ENCODE assay signal across 9 cellular contexts in genomic region chr22:42074153-42074750, GRCh38. TPM values are rescaled to one million over a fixed set of nuclear protein-coding genes. Genes with fewer than 3 reads are reported as not detected.
DNase-seq lines count a peak whose midpoint lies in the region; ATAC-seq, FAIRE-seq and TF ChIP-seq lines count a peak whose summit lies in the region.
"Had no signal": no experiment of that assay in that cellular context is flagged by ENCODE, and none has a peak within 500 bp of the region (broad histone marks: within the 10 kb centered on the region; RNA-seq: fewer than 3 reads in every experiment).

A gene with protein sequence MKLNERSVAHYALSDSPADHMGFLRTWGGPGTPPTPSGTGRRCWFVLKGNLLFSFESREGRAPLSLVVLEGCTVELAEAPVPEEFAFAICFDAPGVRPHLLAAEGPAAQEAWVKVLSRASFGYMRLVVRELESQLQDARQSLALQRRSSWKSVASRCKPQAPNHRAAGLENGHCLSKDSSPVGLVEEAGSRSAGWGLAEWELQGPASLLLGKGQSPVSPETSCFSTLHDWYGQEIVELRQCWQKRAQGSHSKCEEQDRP (plus strand): TSS chr22:42074248. CDS start chr22:42077294, 3,046 bp downstream.

- dilution Hi-C loops in endothelial cell of umbilical vein (cut with MboI; ENCODE audit: extremely low pct_ligation_motif_present, low sequenced_read_pairs) = no loop called here

- CTCF ChIA-PET in activated CD8-positive, alpha-beta T cell treated with anti-CD3 and anti-CD28 coated beads, Interleukin-2, amount 10 ng/mL, durations not matched to agents 7 days and 5 days (lab: Charles Lee) = no interaction called here
- CTCF ChIA-PET in endothelial cell of umbilical vein (lab: Charles Lee) = interaction anchor here (0.9 kb wide), 1 partner anchor 370 kb away, joined by 3 read pairs; no protein-coding TSS in a partner anchor

- H3K4me1 Mint-ChIP-seq in activated CD8-positive, alpha-beta T cell treated with anti-CD3 and anti-CD28 coated beads, Interleukin-2, amount 10 ng/mL, durations not matched to agents 7 days and 5 days (ENCODE audit: low read depth) = peaks cover 48% of the 10 kb centered on the region
- H3K4me1 Mint-ChIP-seq in naive B cell = peaks cover 35 to 51% (median 37%) of the 10 kb centered on the region in 3 donors

- no peaks in the 10 kb centered on the region for H3K9me1 ChIP-seq in endothelial cell of umbilical vein (replicated peaks; ENCODE audit: control insufficient read depth, extremely low read depth, insufficient read depth, low read length)

- H3K9me3 ChIP-seq in endothelial cell of umbilical vein (replicated peaks; ENCODE audit: control insufficient read depth, insufficient read depth, low read length) (no peaks in the 10 kb centered on the region), tibial nerve (no peaks in the 10 kb centered on the region)

- H3K27me3 Mint-ChIP-seq in activated CD8-positive, alpha-beta T cell treated with anti-CD3 and anti-CD28 coated beads, Interleukin-2, amount 10 ng/mL, durations not matched to agents 7 days and 5 days (ENCODE audit: low read depth) = no peaks in the 10 kb centered on the region
- H3K27me3 Mint-ChIP-seq in naive B cell = no peaks in the 10 kb centered on the region

- peak within 1 kb of the TSS; percentile 54 for H2AFZ ChIP-seq in endothelial cell of umbilical vein (ENCODE audit: low read depth, low read length)

- POLR2A ChIA-PET in activated CD8-positive, alpha-beta T cell treated with anti-CD3 and anti-CD28 coated beads, Interleukin-2, amount 10 ng/mL, durations not matched to agents 7 days and 5 days (lab: Charles Lee) = interaction anchor here (0.7 kb wide), 1 partner anchor 17 kb away, joined by 5 read pairs; no protein-coding TSS in a partner anchor
- POLR2A ChIA-PET in endothelial cell of umbilical vein (lab: Charles Lee) = no interaction called here

- peaks cover 17% of the 10 kb centered on the region for H3K79me2 ChIP-seq in endothelial cell of umbilical vein (ENCODE audit: control insufficient read depth, insufficient read depth, low read length)

- no peaks in the 10 kb centered on the region for H4K20me1 ChIP-seq in endothelial cell of umbilical vein (replicated peaks; ENCODE audit: control insufficient read depth, extremely low read depth, insufficient read depth, low read length)

- intact Hi-C loops in endothelial cell of umbilical vein (cut with micrococcal nuclease) = no loop called here

- H3K4me1 ChIP-seq in endothelial cell of umbilical vein (ENCODE audit: control insufficient read depth, extremely low read depth, insufficient read depth, low read length) = peaks cover 28% of the 10 kb centered on the region
- H3K4me1 ChIP-seq in tibial nerve = peaks cover 0 to 69% (median 39%) of the 10 kb centered on the region in 4 donors

- TF ChIP-seq CTCF in endothelial cell of umbilical vein (IDR thresholded peaks at IDR 0.05; ENCODE audit: extremely low read depth in 1 of 2, insufficient read depth in 1 of 2, low read depth in 1 of 2, low read length in 2 of 2) (peak; percentile 28 to 63), tibial nerve (IDR thresholded peaks at IDR 0.05) (peak; percentile 23 to 72 (median 60))

- H3K36me3 ChIP-seq in endothelial cell of umbilical vein (ENCODE audit: control insufficient read depth in 2 of 2, extremely low read depth in 1 of 2, insufficient read depth in 2 of 2, low read length in 2 of 2) (peaks cover 9 to 12% of the 10 kb centered on the region in 2 experiments), tibial nerve (peaks cover 0 to 20% (median 0%) of the 10 kb centered on the region in 3 donors)

- no peak for ATAC-seq in activated CD8-positive, alpha-beta T cell treated with anti-CD3 and anti-CD28 coated beads, Interleukin-2, amount 10 ng/mL, durations not matched to agents 7 days and 5 days
- ATAC-seq in naive B cell (ENCODE audit: low read depth in 2 of 2) = peak; percentile 10
- ATAC-seq in GM21528 (IDR thresholded peaks at IDR 0.05; ENCODE audit: low FRiP score, unreplicated experiment) = no peak
- ATAC-seq in GM18511 (IDR thresholded peaks at IDR 0.05; ENCODE audit: unreplicated experiment) = no peak

- no peaks in the 10 kb centered on the region for H3K9me3 Mint-ChIP-seq in activated CD8-positive, alpha-beta T cell treated with anti-CD3 and anti-CD28 coated beads, Interleukin-2, amount 10 ng/mL, durations not matched to agents 7 days and 5 days (ENCODE audit: insufficient read depth)
- H3K9me3 Mint-ChIP-seq in naive B cell = no peaks in the 10 kb centered on the region

- TF ChIP-seq EP300 in tibial nerve (IDR thresholded peaks at IDR 0.05) = peak in 1 of 2 donors; percentile 15

- peak within 1 kb of the TSS; percentile 50 for H3K4me3 Mint-ChIP-seq in activated CD8-positive, alpha-beta T cell treated with anti-CD3 and anti-CD28 coated beads, Interleukin-2, amount 10 ng/mL, durations not matched to agents 7 days and 5 days
- H3K4me3 Mint-ChIP-seq in naive B cell = peak within 1 kb of the TSS; percentile 73 to 86 (median 78)

- H3K4me3 ChIP-seq in endothelial cell of umbilical vein (replicated peaks in 1 of 3; ENCODE audit: insufficient read depth in 1 of 3, low read depth in 1 of 3, low read length in 3 of 3) (peak within 1 kb of the TSS; percentile 50 to 80 (median 65)), tibial nerve (peak within 1 kb of the TSS; percentile 39 to 83 (median 74))

- TSS peak; percentile 23 for BruUV-seq in endothelial cell of umbilical vein (replicated peaks; lab: Mats Ljungman, UMichigan)

- peak within 1 kb of the TSS; percentile 79 for H3K4me2 ChIP-seq in endothelial cell of umbilical vein (ENCODE audit: insufficient read depth, low read length)

- H3K27ac ChIP-seq in endothelial cell of umbilical vein (ENCODE audit: insufficient read depth, low read depth, low read length) = peak within 1 kb of the TSS; percentile 83
- peak within 1 kb of the TSS; percentile 75 to 93 (median 92) for H3K27ac ChIP-seq in tibial nerve

- peak; percentile 51 for DNase-seq in activated CD8-positive, alpha-beta T cell treated with anti-CD3 and anti-CD28 coated beads, Interleukin-2, amount 10 ng/mL, durations not matched to agents 7 days and 5 days
- DNase-seq in endothelial cell of umbilical vein (ENCODE audit: low read depth, low spot score) = peak; percentile 49
- peak; percentile 54 for DNase-seq in naive B cell
- peak in 1 of 2 donors; percentile 37 for DNase-seq in tibial nerve (ENCODE audit: low spot score in 2 of 2)
- no peak for DNase-seq in OCI-M1 (lab: John Stamatoyannopoulos, UW)

- peaks cover 2% of the 10 kb centered on the region for H3K36me3 Mint-ChIP-seq in activated CD8-positive, alpha-beta T cell treated with anti-CD3 and anti-CD28 coated beads, Interleukin-2, amount 10 ng/mL, durations not matched to agents 7 days and 5 days (ENCODE audit: low read depth)
- H3K36me3 Mint-ChIP-seq in naive B cell = no peaks in the 10 kb centered on the region

- 0 to 1% methylated on average over 16 to 39 of the region's 53 CpGs for WGBS in tibial nerve, 2 donors

- FAIRE-seq in endothelial cell of umbilical vein (lab: Jason Lieb, UNC) = peak; percentile 73
- FAIRE-seq: TTC549 had no signal

- H3K27me3 ChIP-seq in endothelial cell of umbilical vein (ENCODE audit: control insufficient read depth in 2 of 2, insufficient read depth in 2 of 2, low read length in 2 of 2) (no peaks in the 10 kb centered on the region), tibial nerve (no peaks in the 10 kb centered on the region)

- peak; percentile 44 for TF ChIP-seq POLR2A in GM19099 (IDR thresholded peaks at IDR 0.05; ENCODE audit: extremely low read depth, insufficient read length, low read depth)
- TF ChIP-seq POLR2A in endothelial cell of umbilical vein (IDR thresholded peaks at IDR 0.05; ENCODE audit: low read depth, low read length) = peak; percentile 40
- TF ChIP-seq POLR2A in tibial nerve (IDR thresholded peaks at IDR 0.05) = peak in 1 of 2 donors; percentile 30

- peak within 1 kb of the TSS; percentile 57 for H3K27ac Mint-ChIP-seq in activated CD8-positive, alpha-beta T cell treated with anti-CD3 and anti-CD28 coated beads, Interleukin-2, amount 10 ng/mL, durations not matched to agents 7 days and 5 days
- peak within 1 kb of the TSS in 5 of 6 donors; percentile 20 to 79 (median 75) for H3K27ac Mint-ChIP-seq in naive B cell

- H3K9ac ChIP-seq in endothelial cell of umbilical vein (replicated peaks; ENCODE audit: extremely low read depth, insufficient read depth, low read length) = peak within 1 kb of the TSS; percentile 95

TF ChIP-seq in endothelial cell of umbilical vein, 7 proteins besides CTCF, POLR2A, EP300 and RAD21:
- TF ChIP-seq EZH2 (IDR thresholded peaks at IDR 0.05; ENCODE audit: borderline replicate concordance, low read depth, low read length, severe bottlenecking) (no peak), MYC (IDR thresholded peaks at IDR 0.05; ENCODE audit: low read depth, low read length) (no peak), GATA2 (IDR thresholded peaks at IDR 0.05; ENCODE audit: insufficient read depth, insufficient read length, low read depth, low read length) (no peak), JUN (IDR thresholded peaks at IDR 0.05; ENCODE audit: borderline replicate concordance, insufficient read depth, insufficient read length, low read depth) (no peak), FOS (IDR thresholded peaks at IDR 0.05; ENCODE audit: borderline replicate concordance, insufficient read depth, low read length) (no peak), POLR2AphosphoS5 (IDR thresholded peaks at IDR 0.05; ENCODE audit: insufficient read depth, low read depth, low read length) (peak; percentile 55)
- TF ChIP-seq, protein P1, sequence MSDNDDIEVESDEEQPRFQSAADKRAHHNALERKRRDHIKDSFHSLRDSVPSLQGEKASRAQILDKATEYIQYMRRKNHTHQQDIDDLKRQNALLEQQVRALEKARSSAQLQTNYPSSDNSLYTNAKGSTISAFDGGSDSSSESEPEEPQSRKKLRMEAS (IDR thresholded peaks at IDR 0.05; ENCODE audit: insufficient read depth, insufficient read length) = no peak

RNA-seq across cellular contexts. Expression of the gene that starts here (rescaled TPM):
- total RNA-seq in activated CD8-positive, alpha-beta T cell treated with anti-CD3 and anti-CD28 coated beads, Interleukin-2, amount 10 ng/mL, durations not matched to agents 7 days and 5 days = 1 to 10 TPM; 1.6 to 1.9 TPM
- 23.4 and 25.4 TPM in 2 replicates for total RNA-seq in endothelial cell of umbilical vein
- polyA plus RNA-seq in endothelial cell of umbilical vein = 29.2 and 29.9 TPM in 2 replicates
- 25.7 and 31.5 TPM in 2 replicates for polyA plus RNA-seq in endothelial cell of umbilical vein (2011; cell fraction: cytosol; rRNA removed)
- polyA plus RNA-seq in endothelial cell of umbilical vein (2011; cell fraction: nucleus; rRNA removed) = 32.8 and 40.5 TPM in 2 replicates
- 14.7 and 25.4 TPM in 2 replicates for polyA plus RNA-seq in endothelial cell of umbilical vein (2012)
- 15.0 and 15.6 TPM in 2 replicates for polyA minus RNA-seq in endothelial cell of umbilical vein
- polyA minus RNA-seq in endothelial cell of umbilical vein (2011; cell fraction: cytosol; rRNA and poly(A)+ RNA removed) = 3.5 TPM
- polyA minus RNA-seq in endothelial cell of umbilical vein (2011; cell fraction: nucleus; rRNA and poly(A)+ RNA removed) = 10.6 and 11.9 TPM in 2 replicates
- 1 to 10 TPM in 2 of 6 donors, under 1 TPM in 4; 0.43 to 2.1 (median 0.67) TPM for polyA plus RNA-seq in naive B cell (ENCODE audit: low read depth in 6 of 6)
- 10 to 100 TPM; 13.5 to 21.8 (median 16.0) TPM for total RNA-seq in tibial nerve

Comparison
In these comparisons a context has a peak if more than half of its experiments do, and no peak if none do; other contexts are left out.
1. RNA of the gene that starts here (polyA plus RNA-seq): 14.7 to 40.5 TPM in endothelial cell of umbilical vein; 0.43 to 2.1 TPM in naive B cell; every median in the first group is over 4 times any median in the second.
2. ATAC-seq: peak in naive B cell (2 of 2); none in activated CD8-positive, alpha-beta T cell treated with anti-CD3 and anti-CD28 coated beads, Interleukin-2, amount 10 ng/mL, durations not matched to agents 7 days and 5 days (single experiment), GM21528 (single experiment) and GM18511 (single experiment).